ENCODE assay signal across 26 cellular contexts in genomic region chr14:102159841-102160240, GRCh38.
"Had no signal": no experiment of that assay in that cellular context is flagged by ENCODE, and none has a peak within 500 bp of the region (broad histone marks: within the 10 kb centered on the region; RNA-seq: fewer than 3 reads in every experiment).

No MANE protein-coding gene starts in this region.

- H3K27ac ChIP-seq: ascending aorta, cardiac muscle cell, colonic mucosa, gastroesophageal sphincter, left lung, lower lobe of right lung, neural progenitor cell, skin epidermis, thoracic aorta, vagina had no signal

- DNase-seq: activated CD4-positive, alpha-beta T cell treated with anti-CD3 and anti-CD28 coated beads for 4 hours; activated CD4-positive, alpha-beta T cell treated with anti-CD3 and anti-CD28 coated beads, Interleukin-2, amount 50 U/mL, for 4 hours; activated gamma-delta T cell; activated naive CD4-positive, alpha-beta T cell treated with anti-CD3 and anti-CD28 coated beads, Interleukin-2, amount 10 ng/mL, durations not matched to agents 7 days and 5 days; activated naive CD8-positive, alpha-beta T cell treated with anti-CD3 and anti-CD28 coated beads, Interleukin-2, amount 10 ng/mL, durations not matched to agents 7 days and 5 days; activated T-cell treated with anti-CD3 and anti-CD28 coated beads for 4 hours; cerebellar nuclear complex; colonic mucosa; head of caudate nucleus; hippocampal formation; kidney; left lung; lower lobe of right lung; mesenchymal stem cell; naive thymus-derived CD8-positive, alpha-beta T cell; stimulated activated CD4-positive, alpha-beta T cell treated with anti-CD3 and anti-CD28 coated beads, Interleukin-12 subunit alpha, Interleukin-12 subunit beta, amount 100 ng/mL, for 4 hours; stimulated activated CD4-positive, alpha-beta T cell treated with anti-CD3 and anti-CD28 coated beads, Interleukin-4, amount 100 ng/mL, for 1 hour; stimulated activated naive CD8-positive, alpha-beta T cell treated with anti-CD3 and anti-CD28 coated beads, Interleukin-15, Interleukin-2, amounts not matched to agents 100 U/mL and 50 U/mL, for 24 hours had no signal

- H3K4me2 ChIP-seq: neural progenitor cell had no signal

- H3K9me3 ChIP-seq: ascending aorta, colonic mucosa, gastroesophageal sphincter, left lung, lower lobe of right lung, thoracic aorta, vagina had no signal

- FAIRE-seq: endothelial cell of umbilical vein, kidney had no signal

- H3K27me3 ChIP-seq: ascending aorta, cardiac muscle cell, colonic mucosa, gastroesophageal sphincter, left lung, neural progenitor cell, vagina had no signal

- H2AFZ ChIP-seq: neural progenitor cell had no signal

- H3K36me3 ChIP-seq: cardiac muscle cell, colonic mucosa, lower lobe of right lung, neural progenitor cell, thoracic aorta, vagina had no signal

- H3K4me1 ChIP-seq: ascending aorta, colonic mucosa had no signal

- H3K4me3 ChIP-seq: ascending aorta, cardiac muscle cell, colonic mucosa, gastroesophageal sphincter, left lung, lower lobe of right lung, neural progenitor cell, skin epidermis, thoracic aorta, vagina had no signal

- H3K9ac ChIP-seq: neural progenitor cell had no signal
